In genomic region chr14:33063521-33063920, GRCh38 we compare ENCODE assay signal across 22 cellular contexts.
A peak's percentile ranks its signal among the peaks of the same experiment; 100 is the strongest.
DNase-seq lines count a peak whose midpoint lies in the region; ATAC-seq and TF ChIP-seq lines count a peak whose summit lies in the region.
"Had no signal": no experiment of that assay in that cellular context is flagged by ENCODE, and none has a peak within 500 bp of the region (broad histone marks: within the 10 kb centered on the region; RNA-seq: fewer than 3 reads in every experiment).

No MANE protein-coding gene starts in this region.

- POLR2A ChIA-PET in SK-N-SH (lab: Yijun Ruan, JAX), result no interaction called here

- no peaks in the 10 kb centered on the region for H4K20me1 ChIP-seq in SK-N-SH (ENCODE audit: insufficient read depth)
- H4K20me1 ChIP-seq: BLaER1 treated with 17β-estradiol and CSF1 and Interleukin-3, amounts not matched to agents 10 nM and 100 nM had no signal

- H3K79me2 ChIP-seq in SK-N-SH (ENCODE audit: insufficient read depth), result no peaks in the 10 kb centered on the region

- H3K9me2 ChIP-seq in SK-N-SH, result no peaks in the 10 kb centered on the region

- DNase-seq in NCI-H82 (lab: John Stamatoyannopoulos, UW) (peak; percentile 13), NCI-H82 treated with DMSO at 0.1 percent for 48 hours (lab: John Stamatoyannopoulos, UW; ENCODE audit: unreplicated experiment) (no peak), SK-N-SH (peak; percentile 11), fibroblast of villous mesenchyme (ENCODE audit: low read depth) (peak; percentile 57), amniotic stem cell (lab: John Stamatoyannopoulos, UW) (no peak), KG1 (lab: John Stamatoyannopoulos, UW) (no peak), putamen (ENCODE audit: low spot score) (no peak)
- DNase-seq: AML-193; BE2C; CD4-positive, alpha-beta T cell; CD8-positive, alpha-beta memory T cell; DMS 273 treated with DMSO at 0.1 percent for 48 hours; DMS79; EL; GDM1; H7; HCEC 1CT had no signal

- H3K4me3 ChIP-seq in SK-N-SH (ENCODE audit: low read depth in 2 of 2, low read length in 1 of 2) (no peak overlapping the region), fibroblast of villous mesenchyme (ENCODE audit: low read depth, low read length) (no peak overlapping the region)
- H3K4me3 ChIP-seq: BLaER1 treated with 17β-estradiol and CSF1 and Interleukin-3, amounts not matched to agents 10 nM and 100 nM; GM12878; GM23248 had no signal

- no peak overlapping the region for H3K27ac ChIP-seq in SK-N-SH (ENCODE audit: low read depth in 2 of 2, low read length in 1 of 2)
- H3K27ac ChIP-seq: 22Rv1; BLaER1 treated with 17β-estradiol and CSF1 and Interleukin-3, amounts not matched to agents 10 nM and 100 nM; GM23248 had no signal

- H3K27me3 ChIP-seq in SK-N-SH (ENCODE audit: insufficient read depth), result no peaks in the 10 kb centered on the region
- H3K27me3 ChIP-seq: BLaER1 treated with 17β-estradiol and CSF1 and Interleukin-3, amounts not matched to agents 10 nM and 100 nM had no signal

- CTCF ChIA-PET in SK-N-SH (lab: Yijun Ruan, JAX), result no interaction called here

- no peaks in the 10 kb centered on the region for H3K9me3 ChIP-seq in SK-N-SH
- H3K9me3 ChIP-seq: BE2C; BLaER1 treated with 17β-estradiol and CSF1 and Interleukin-3, amounts not matched to agents 10 nM and 100 nM had no signal

- ATAC-seq in HG03108 (IDR thresholded peaks at IDR 0.05; ENCODE audit: unreplicated experiment), result no peak
- ATAC-seq: GM12878 had no signal

- peaks cover 5 to 17% of the 10 kb centered on the region in 2 experiments; a peak in 3 of 4 replicates for H3K4me1 ChIP-seq in SK-N-SH (ENCODE audit: control insufficient read depth in 1 of 2, insufficient read depth in 2 of 2, low read depth in 1 of 2, low read length in 1 of 2)
- H3K4me1 ChIP-seq: BE2C; BLaER1 treated with 17β-estradiol and CSF1 and Interleukin-3, amounts not matched to agents 10 nM and 100 nM had no signal

- 86% methylated on average over 4 of the region's 4 CpGs for WGBS in SK-N-SH (ENCODE audit: low lambda C conversion rate)

- H2AFZ ChIP-seq in SK-N-SH (ENCODE audit: low read depth), result no peak overlapping the region
- H2AFZ ChIP-seq: GM23248 had no signal

- TF ChIP-seq RAD21 in SK-N-SH (IDR thresholded peaks at IDR 0.05; ENCODE audit: low read length), result no peak

- H3K36me3 ChIP-seq in SK-N-SH (replicated peaks in 1 of 2; ENCODE audit: control insufficient read depth in 1 of 2, insufficient read depth in 2 of 2, low read length in 1 of 2), result no peaks in the 10 kb centered on the region
- H3K36me3 ChIP-seq: BE2C; BLaER1 treated with 17β-estradiol and CSF1 and Interleukin-3, amounts not matched to agents 10 nM and 100 nM had no signal

- H3K4me2 ChIP-seq in SK-N-SH, result no peak overlapping the region
- H3K4me2 ChIP-seq: BLaER1 treated with 17β-estradiol and CSF1 and Interleukin-3, amounts not matched to agents 10 nM and 100 nM had no signal

- H3K9ac ChIP-seq in SK-N-SH, result no peak overlapping the region
- H3K9ac ChIP-seq: BLaER1 treated with 17β-estradiol and CSF1 and Interleukin-3, amounts not matched to agents 10 nM and 100 nM; GM23248 had no signal

- no peaks in the 10 kb centered on the region for H3F3A ChIP-seq in SK-N-SH (replicated peaks; ENCODE audit: insufficient read depth)

- TF ChIP-seq EP300 in SK-N-SH (IDR thresholded peaks at IDR 0.05; ENCODE audit: borderline replicate concordance in 1 of 2, low read depth in 1 of 2, low read length in 1 of 2), result peak in 1 of 2 experiments; percentile 7; a peak in 2 of 4 replicates

- TF ChIP-seq CTCF in SK-N-SH (IDR thresholded peaks at IDR 0.05), result no peak
- TF ChIP-seq CTCF in fibroblast of villous mesenchyme (IDR thresholded peaks at IDR 0.05; ENCODE audit: insufficient read depth, low read depth, low read length), result no peak

TF ChIP-seq in SK-N-SH, 30 proteins besides CTCF, POLR2A, EP300 and RAD21:
- no peak for TF ChIP-seq ELF1 (IDR thresholded peaks at IDR 0.05)
- no peak for TF ChIP-seq USF1 (IDR thresholded peaks at IDR 0.05; ENCODE audit: borderline replicate concordance, low read depth)
- no peak for TF ChIP-seq POLR2AphosphoS5 (IDR thresholded peaks at IDR 0.05; ENCODE audit: low read depth, low read length)
- no peak for TF ChIP-seq FOXJ3 (CRISPR knock-in tag; IDR thresholded peaks at IDR 0.05)
- TF ChIP-seq MEF2A (IDR thresholded peaks at IDR 0.05; ENCODE audit: borderline replicate concordance, low read depth), result no peak
- TF ChIP-seq SMC3 (IDR thresholded peaks at IDR 0.05; ENCODE audit: low read depth, low read length), result no peak
- TF ChIP-seq TAF1 (IDR thresholded peaks at IDR 0.05; ENCODE audit: borderline replicate concordance, low read depth, low read length), result no peak
- TF ChIP-seq USF2 (IDR thresholded peaks at IDR 0.05; ENCODE audit: borderline replicate concordance, low read depth, low read length), result no peak
- TF ChIP-seq JUND (IDR thresholded peaks at IDR 0.05), result no peak
- no peak for TF ChIP-seq FOXM1 (IDR thresholded peaks at IDR 0.05; ENCODE audit: low read depth)
- no peak for TF ChIP-seq TEAD4 (IDR thresholded peaks at IDR 0.05; ENCODE audit: borderline replicate concordance, insufficient read depth)

Comparison
In these comparisons a context has a peak if more than half of its experiments do, and no peak if none do; other contexts are left out.
1. DNase-seq: peak in NCI-H82 (single experiment), SK-N-SH (single experiment) and fibroblast of villous mesenchyme (single experiment); none in NCI-H82 treated with DMSO at 0.1 percent for 48 hours (single experiment), amniotic stem cell (single experiment), KG1 (single experiment) and putamen (single experiment).